Comparison of ENCODE assay signal across 18 cellular contexts in genomic region chr4:9901262-9901661, GRCh38.
"Had no signal": no experiment of that assay in that cellular context is flagged by ENCODE, and none has a peak within 500 bp of the region (broad histone marks: within the 10 kb centered on the region; RNA-seq: fewer than 3 reads in every experiment).

No MANE protein-coding gene starts in this region.

- H3K27ac Mint-ChIP-seq: activated naive CD8-positive, alpha-beta T cell treated with anti-CD3 and anti-CD28 coated beads, Interleukin-2, amount 10 ng/mL, durations not matched to agents 7 days and 5 days; natural killer cell; stimulated activated naive CD8-positive, alpha-beta T cell treated with anti-CD3 and anti-CD28 coated beads, Interleukin-15, Interleukin-2, amounts not matched to agents 100 ng/mL and 50 ng/mL, for 24 hours; T-cell had no signal

- H3K27me3 ChIP-seq: neutrophil, pancreas, tibial artery had no signal

- H3K4me1 Mint-ChIP-seq: natural killer cell, T-cell had no signal

- H3K4me3 Mint-ChIP-seq: activated naive CD8-positive, alpha-beta T cell treated with anti-CD3 and anti-CD28 coated beads, Interleukin-2, amount 10 ng/mL, durations not matched to agents 7 days and 5 days; activated T-cell treated with anti-CD3 and anti-CD28 coated beads, Interleukin-2, amount 50 U/mL, for 4 hours; natural killer cell; stimulated activated naive CD8-positive, alpha-beta T cell treated with anti-CD3 and anti-CD28 coated beads, Interleukin-15, Interleukin-2, amounts not matched to agents 100 ng/mL and 50 ng/mL, for 24 hours; T-cell had no signal

- DNase-seq: activated CD4-positive, alpha-beta T cell treated with anti-CD3 and anti-CD28 coated beads for 1 hour; activated naive CD4-positive, alpha-beta T cell treated with Interleukin-2 at 50 U/mL for 16 hours; activated naive CD8-positive, alpha-beta T cell treated with anti-CD3 and anti-CD28 coated beads, Interleukin-2, amount 10 ng/mL, durations not matched to agents 7 days and 5 days; activated T-cell treated with anti-CD3 and anti-CD28 coated beads, Interleukin-2, amount 50 U/mL, for 4 hours; amygdala; erythroblast; islet precursor cell; midbrain; natural killer cell; pancreas; psoas muscle; right cardiac atrium; stimulated activated CD4-positive, alpha-beta T cell treated with anti-CD3 and anti-CD28 coated beads, Interleukin-12 subunit alpha, Interleukin-12 subunit beta, amount 100 ng/mL, for 4 hours; T-cell; tibial artery had no signal

- H3K9me3 Mint-ChIP-seq: activated naive CD8-positive, alpha-beta T cell treated with anti-CD3 and anti-CD28 coated beads, Interleukin-2, amount 10 ng/mL, durations not matched to agents 7 days and 5 days; activated T-cell treated with anti-CD3 and anti-CD28 coated beads, Interleukin-2, amount 50 U/mL, for 4 hours; natural killer cell; stimulated activated naive CD8-positive, alpha-beta T cell treated with anti-CD3 and anti-CD28 coated beads, Interleukin-15, Interleukin-2, amounts not matched to agents 100 ng/mL and 50 ng/mL, for 24 hours; T-cell had no signal

- H3K27ac ChIP-seq: neutrophil, pancreas, psoas muscle, tibial artery had no signal

- H3K4me3 ChIP-seq: pancreas, psoas muscle, tibial artery had no signal

- H3K36me3 Mint-ChIP-seq: activated naive CD8-positive, alpha-beta T cell treated with anti-CD3 and anti-CD28 coated beads, Interleukin-2, amount 10 ng/mL, durations not matched to agents 7 days and 5 days; natural killer cell; T-cell had no signal

- H3K36me3 ChIP-seq: neutrophil, pancreas had no signal

- ATAC-seq: activated T-cell treated with anti-CD3 and anti-CD28 coated beads, Interleukin-2, amount 50 U/mL, for 4 hours; natural killer cell; pancreas; psoas muscle; SK-N-SH treated with all-trans-retinoic acid at 6 μM for 48 hours; T-cell had no signal

- H3K4me1 ChIP-seq: pancreas, psoas muscle had no signal

- H3K9me3 ChIP-seq: neutrophil, pancreas, psoas muscle, tibial artery had no signal
